ENCODE assay signal across 18 cellular contexts in the genomic region with DNA sequence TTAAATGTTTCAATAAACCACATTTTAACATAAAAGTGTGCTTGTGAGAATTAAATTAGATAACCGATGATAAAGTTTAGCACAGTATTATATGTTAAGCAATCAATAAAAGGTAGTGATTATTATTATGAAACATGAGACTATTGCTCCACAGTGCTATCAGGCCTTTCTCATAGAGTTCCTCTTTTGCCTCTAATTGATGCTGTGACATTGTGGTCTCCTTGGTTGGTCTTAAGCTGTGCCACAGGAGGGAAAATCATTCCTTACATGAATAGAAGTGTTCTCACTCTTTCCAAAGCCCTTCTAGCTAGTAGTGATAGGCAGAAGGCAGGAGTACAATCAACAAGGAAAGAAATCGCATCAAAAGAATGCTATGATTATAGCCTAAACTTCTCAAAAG.
"Had no signal": no experiment of that assay in that cellular context is flagged by ENCODE, and none has a peak within 500 bp of the region (broad histone marks: within the 10 kb centered on the region; RNA-seq: fewer than 3 reads in every experiment).

No MANE protein-coding gene starts in this region.

- DNase-seq: activated CD4-positive, alpha-beta memory T cell treated with anti-CD3 and anti-CD28 coated beads, Interleukin-2, amount 10 ng/mL, durations not matched to agents 7 days and 5 days; activated CD4-positive, alpha-beta T cell treated with anti-CD3 and anti-CD28 coated beads, Interleukin-2, amount 10 ng/mL, durations not matched to agents 7 days and 5 days; activated CD4-positive, CD25-positive, alpha-beta regulatory T cell; activated gamma-delta T cell treated with Interleukin-2 at 50 U/mL for 16 hours; activated naive CD4-positive, alpha-beta T cell treated with anti-CD3 and anti-CD28 coated beads, Interleukin-2, amount 10 ng/mL, durations not matched to agents 7 days and 5 days; activated naive CD8-positive, alpha-beta T cell treated with anti-CD3 and anti-CD28 coated beads for 36 hours; activated T-cell treated with anti-CD3 and anti-CD28 coated beads for 4 hours; activated T-cell treated with anti-CD3 and anti-CD28 coated beads, Interleukin-2, amount 50 U/mL, for 48 hours; brain microvascular endothelial cell; IMR-90; KBM-7; NCI-H1048; NCI-H1417 treated with DMSO at 0.1 percent for 48 hours; NCI-H1694 treated with DMSO at 0.1 percent for 48 hours; NCI-H2029 treated with DMSO at 0.1 percent for 48 hours; NCI-H524; SHP77 treated with DMSO at 0.1 percent for 48 hours; T-helper 1 cell had no signal
